1 cellular context compared by ENCODE assay signal in the genomic region with DNA sequence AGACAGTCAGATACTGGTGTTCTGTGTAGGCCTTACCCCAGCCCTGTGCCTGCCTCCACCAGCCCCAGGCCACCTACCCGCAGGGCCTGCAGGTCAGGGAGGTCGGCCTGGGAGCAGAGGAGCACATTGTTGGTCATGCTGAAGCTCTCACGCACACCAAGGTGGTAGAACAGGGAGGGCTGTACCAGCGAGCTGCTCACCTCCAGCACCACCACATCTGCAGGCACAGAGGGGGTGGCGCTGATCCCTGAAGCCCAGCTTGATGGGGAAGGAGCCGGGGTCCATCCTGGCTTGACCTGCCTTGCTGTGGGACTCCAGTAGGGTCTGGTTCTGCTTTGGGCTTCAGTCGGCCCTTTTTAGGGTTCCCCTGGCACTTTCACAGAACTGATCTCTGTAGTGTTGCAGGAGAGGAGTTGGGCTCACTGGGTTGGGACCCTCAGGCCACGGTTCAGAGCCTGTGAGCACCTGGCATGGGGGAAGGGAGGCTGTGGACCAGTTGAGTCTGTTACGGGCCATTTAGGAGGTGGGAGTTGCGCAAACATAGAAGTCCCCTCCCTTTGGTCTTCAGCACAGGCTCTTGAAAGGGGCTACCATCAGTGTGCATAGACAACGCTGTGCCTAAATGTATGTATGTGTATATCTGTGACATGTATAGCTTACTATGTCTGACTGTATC.
TF ChIP-seq lines count a peak whose summit lies in the region.

No MANE protein-coding gene starts in this region.

TF ChIP-seq in endothelial cell of umbilical vein, 7 proteins besides CTCF, POLR2A, EP300 and RAD21:
- TF ChIP-seq EZH2 (IDR thresholded peaks at IDR 0.05; ENCODE audit: borderline replicate concordance, low read depth, low read length, severe bottlenecking) (no peak), FOS (IDR thresholded peaks at IDR 0.05; ENCODE audit: borderline replicate concordance, insufficient read depth, low read length) (no peak), MYC (IDR thresholded peaks at IDR 0.05; ENCODE audit: low read depth, low read length) (no peak), POLR2AphosphoS5 (IDR thresholded peaks at IDR 0.05; ENCODE audit: insufficient read depth, low read depth, low read length) (no peak), JUN (IDR thresholded peaks at IDR 0.05; ENCODE audit: borderline replicate concordance, insufficient read depth, insufficient read length, low read depth) (no peak), GATA2 (IDR thresholded peaks at IDR 0.05; ENCODE audit: insufficient read depth, insufficient read length, low read depth, low read length) (no peak)
- TF ChIP-seq, protein P1, sequence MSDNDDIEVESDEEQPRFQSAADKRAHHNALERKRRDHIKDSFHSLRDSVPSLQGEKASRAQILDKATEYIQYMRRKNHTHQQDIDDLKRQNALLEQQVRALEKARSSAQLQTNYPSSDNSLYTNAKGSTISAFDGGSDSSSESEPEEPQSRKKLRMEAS (IDR thresholded peaks at IDR 0.05; ENCODE audit: insufficient read depth, insufficient read length), result no peak
